8 cellular contexts compared by ENCODE assay signal in the genomic region with DNA sequence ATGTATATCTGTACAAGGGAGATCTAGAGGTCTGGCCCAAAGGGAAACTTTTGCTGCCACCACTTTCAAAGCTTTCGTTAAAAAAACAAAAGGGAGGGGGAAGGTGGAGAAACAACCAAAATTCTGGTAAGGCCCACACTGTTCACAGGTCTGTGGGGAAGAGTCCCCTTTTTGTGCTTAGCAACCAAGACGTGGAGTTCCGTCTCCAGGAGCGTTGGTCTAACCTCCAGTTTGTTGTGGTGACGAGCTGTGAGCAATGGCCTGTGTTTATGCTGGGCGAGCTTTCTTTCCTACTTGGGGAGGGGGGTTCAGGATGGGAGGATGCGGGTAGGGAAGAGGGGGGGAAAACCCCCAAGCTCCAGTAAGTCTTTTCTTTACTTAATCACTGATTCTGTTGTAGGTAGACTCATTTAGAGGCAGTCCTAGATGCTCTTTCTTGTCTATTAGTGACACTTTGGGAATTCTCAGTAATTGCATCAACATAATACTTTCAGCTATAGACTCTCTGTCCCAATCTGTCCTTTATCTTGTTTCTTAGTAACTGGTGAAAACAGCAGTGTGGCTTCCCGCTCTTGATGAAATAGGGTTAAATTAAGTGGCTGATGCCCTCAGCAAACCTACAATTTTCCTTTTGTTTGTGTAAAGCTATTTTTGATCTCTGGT. TPM values are rescaled to one million over a fixed set of nuclear protein-coding genes. Genes with fewer than 3 reads are reported as not detected.
DNase-seq lines count a peak whose midpoint lies in the region; ATAC-seq and TF ChIP-seq lines count a peak whose summit lies in the region.

No MANE protein-coding gene starts in this region.

- H3K4me1 ChIP-seq in IMR-90 (ENCODE audit: control insufficient read depth, insufficient read depth, low read length): no peaks in the 10 kb centered on the region

- H3K14ac ChIP-seq in IMR-90 (replicated peaks; ENCODE audit: low read depth, low read length): peak overlapping the region; percentile 85

- H2BK120ac ChIP-seq in IMR-90 (ENCODE audit: low read depth, low read length): no peak overlapping the region

- peak overlapping the region; percentile 96 for H3K4me3 ChIP-seq in IMR-90 (ENCODE audit: insufficient read depth, low read depth, low read length)
- peak overlapping the region; percentile 99 for H3K4me3 ChIP-seq in WI38 (ENCODE audit: low read depth, low read length)

- H2BK5ac ChIP-seq in IMR-90 (ENCODE audit: low read depth, low read length, poor library complexity, severe bottlenecking): peak overlapping the region; percentile 67

- intact Hi-C loops in IMR-90 (cut with micrococcal nuclease): loop anchor here (2.0 to 10.0 kb wide), 2 partner anchors 44 to 786 kb away; no protein-coding TSS in a partner anchor

- 0 out of 2 replicates have a peak overlapping the region, but pooled peaks have one; percentile 1 for H4K91ac ChIP-seq in IMR-90 (ENCODE audit: insufficient read depth, low read depth, low read length)

- WGBS in IMR-90 (ENCODE audit: extremely low coverage in 2 of 2, insufficient read length in 1 of 2), 2 experiments: 0% methylated on average over 2 of the region's 8 CpGs; no CpG with 5 or more reads in 1 of the 2 experiments

- no peak overlapping the region for H2BK20ac ChIP-seq in IMR-90 (ENCODE audit: low read depth, low read length)

- H2AFZ ChIP-seq in IMR-90 (replicated peaks; ENCODE audit: low read length, poor library complexity): peak overlapping the region; percentile 99

- in situ Hi-C loops in IMR-90 (cut with MboI; ENCODE audit: low sequenced_read_pairs): no loop called here

- CTCF ChIA-PET in IMR-90 (lab: Yijun Ruan, JAX): interaction anchor here (1.1 to 2.2 kb wide), 2 partner anchors 48 to 95 kb away, joined by 3 to 6 read pairs; no protein-coding TSS in a partner anchor

- peak overlapping the region; percentile 99 for H3K27ac Mint-ChIP-seq in central memory CD8-positive, alpha-beta T cell (ENCODE audit: low read depth)

- H3K27ac ChIP-seq in IMR-90 (ENCODE audit: insufficient read depth, low read length): peak overlapping the region; percentile 84

- peak overlapping the region; percentile 86 for H3K23ac ChIP-seq in IMR-90 (ENCODE audit: low read depth, low read length)

- H3K36me3 Mint-ChIP-seq in central memory CD8-positive, alpha-beta T cell (ENCODE audit: insufficient read depth): peaks cover 44% of the 10 kb centered on the region

- DNase-seq in COLO829 (ENCODE audit: low spot score) (peak; percentile 13), IMR-90 (peak; percentile 83), medulla oblongata (ENCODE audit: extremely low spot score) (peak; percentile 37), NCI-H2196 (lab: John Stamatoyannopoulos, UW; ENCODE audit: unreplicated experiment) (no peak)
- DNase-seq in central memory CD8-positive, alpha-beta T cell (ENCODE audit: low spot score in 2 of 2): peak; percentile 48 to 80
- peak; percentile 30 for DNase-seq in stimulated activated CD8-positive, alpha-beta memory T cell treated with anti-CD3 and anti-CD28 coated beads, Interleukin-4, amount 100 ng/mL, for 24 hours (ENCODE audit: low read depth)

- no peaks in the 10 kb centered on the region for H3K27me3 Mint-ChIP-seq in central memory CD8-positive, alpha-beta T cell

- H4K20me1 ChIP-seq in IMR-90 (ENCODE audit: insufficient read depth, low read length): peaks cover 50% of the 10 kb centered on the region

- peak overlapping the region; percentile 88 for H3K9ac ChIP-seq in IMR-90 (ENCODE audit: low read depth, low read length)

- peak overlapping the region; percentile 89; the same call in 1 of the 2 replicates for H2AK5ac ChIP-seq in IMR-90 (ENCODE audit: low read depth, low read length)

- peak overlapping the region; percentile 28; the same call in 1 of the 2 replicates for H4K5ac ChIP-seq in IMR-90 (ENCODE audit: low read depth, low read length)

- 0 out of 3 replicates have a peak overlapping the region, but pooled peaks have one; percentile 47 for H2BK15ac ChIP-seq in IMR-90 (ENCODE audit: low read depth, low read length)

- peak overlapping the region; percentile 92 for H3K4me3 Mint-ChIP-seq in central memory CD8-positive, alpha-beta T cell

- no peak for TF ChIP-seq RAD21 in IMR-90 (IDR thresholded peaks at IDR 0.05; ENCODE audit: low read length)

- no peaks in the 10 kb centered on the region for H3K9me3 Mint-ChIP-seq in central memory CD8-positive, alpha-beta T cell

- H3K18ac ChIP-seq in IMR-90 (ENCODE audit: low read depth, low read length): peak overlapping the region; percentile 29; the same call in 1 of the 2 replicates

- POLR2A ChIA-PET in IMR-90 (lab: Charles Lee; ENCODE audit: unreplicated experiment): interaction anchor here (0.5 to 1.9 kb wide), 4 partner anchors 27 to 1477 kb away, joined by 4 to 9 read pairs (median 7); partner anchors contain the start of genes AP4B1 and DCLRE1B

- H3K79me1 ChIP-seq in IMR-90 (ENCODE audit: low read depth in 1 of 2, low read length in 2 of 2): peaks cover 0 to 45% of the 10 kb centered on the region in 2 experiments; a peak in 2 of 4 replicates

- peak overlapping the region; percentile 3 for H2AK9ac ChIP-seq in IMR-90 (replicated peaks; ENCODE audit: low read depth, low read length, poor library complexity)

- peak overlapping the region in 1 of 2 experiments; percentile 14; a peak in 1 of 4 replicates for H4K8ac ChIP-seq in IMR-90 (ENCODE audit: low read depth in 2 of 2, low read length in 2 of 2)

- H3K9me1 ChIP-seq in IMR-90 (ENCODE audit: insufficient read depth, low read length): peaks cover 5% of the 10 kb centered on the region; the same call in 1 of the 2 replicates

- peak overlapping the region; percentile 86 for H3K4ac ChIP-seq in IMR-90 (ENCODE audit: low read depth, low read length)

- dilution Hi-C loops in IMR-90 (cut with HindIII; ENCODE audit: low sequenced_read_pairs, unreplicated experiment): no loop called here

- H3K56ac ChIP-seq in IMR-90 (ENCODE audit: extremely low read depth, insufficient read depth, low read length): 0 out of 2 replicates have a peak overlapping the region, but pooled peaks have one; percentile 27

- H3K27me3 ChIP-seq in IMR-90 (ENCODE audit: control insufficient read depth, insufficient read depth, low read length): no peaks in the 10 kb centered on the region

- ATAC-seq in GM21447 (IDR thresholded peaks at IDR 0.05; ENCODE audit: unreplicated experiment): peak; percentile 42
- peak; percentile 21 for ATAC-seq in IMR-90 (ENCODE audit: low read depth)
- ATAC-seq in central memory CD8-positive, alpha-beta T cell (replicated peaks; ENCODE audit: extremely low read depth, poor library complexity, severe bottlenecking): peak; percentile 55

- TF ChIP-seq POLR2A in IMR-90 (IDR thresholded peaks at IDR 0.05; ENCODE audit: low read depth, low read length): peak; percentile 75; the same call in 1 of the 2 replicates

- H3K36me3 ChIP-seq in IMR-90 (ENCODE audit: control insufficient read depth, insufficient read depth, low read length): no peaks in the 10 kb centered on the region

- no TSS peak for BruUV-seq in IMR-90 (replicated peaks; lab: Mats Ljungman, UMichigan)

- H3K4me2 ChIP-seq in IMR-90 (ENCODE audit: low read depth, low read length): peak overlapping the region; percentile 98

- no peaks in the 10 kb centered on the region for H3K9me3 ChIP-seq in IMR-90 (ENCODE audit: control insufficient read depth, insufficient read depth, low read length)

- TF ChIP-seq CTCF in IMR-90 (conservative IDR thresholded peaks at IDR 0.05; ENCODE audit: low read depth, low read length) (no peak), WI38 (IDR thresholded peaks at IDR 0.05; ENCODE audit: low read depth, low read length) (no peak)

- peaks cover 64% of the 10 kb centered on the region for H3K4me1 Mint-ChIP-seq in central memory CD8-positive, alpha-beta T cell

TF ChIP-seq in IMR-90, 13 proteins besides CTCF, POLR2A, EP300 and RAD21 (continues in another document):
- TF ChIP-seq RCOR1 (IDR thresholded peaks at IDR 0.05; ENCODE audit: insufficient replicate concordance, low read length) (no peak), SMC3 (IDR thresholded peaks at IDR 0.05; ENCODE audit: low read depth, low read length) (no peak), RFX5 (IDR thresholded peaks at IDR 0.05; ENCODE audit: low read depth, low read length) (no peak), NFE2L2 (IDR thresholded peaks at IDR 0.05; ENCODE audit: low read depth, low read length) (no peak), BHLHE40 (IDR thresholded peaks at IDR 0.05; ENCODE audit: low read depth, low read length) (peak; percentile 47; the same call in 1 of the 2 replicates), USF2 (IDR thresholded peaks at IDR 0.05; ENCODE audit: low read depth, low read length) (no peak), MAZ (IDR thresholded peaks at IDR 0.05; ENCODE audit: borderline replicate concordance, low read depth, low read length) (peak; percentile 71), CHD1 (IDR thresholded peaks at IDR 0.05; ENCODE audit: low read depth, low read length) (no peak)

RNA-seq across cellular contexts. Expression of gene HIPK1, which starts 1.5 kb away (rescaled TPM):
- total RNA-seq in IMR-90 (2012; rRNA removed): 25.3 and 33.9 TPM in 2 replicates
- 15.1 and 15.3 TPM in 2 replicates for polyA plus RNA-seq in IMR-90 (2012; rRNA removed)
- polyA plus RNA-seq in IMR-90 (2012; cell fraction: cytosol; rRNA removed): 3.0 and 9.2 TPM in 2 replicates
- 17.7 and 21.3 TPM in 2 replicates for polyA plus RNA-seq in IMR-90 (2012; cell fraction: nucleus; rRNA removed; ENCODE audit: low replicate concordance)

RNA-seq across cellular contexts. Expression of gene DCLRE1B, which starts 25.5 kb away (rescaled TPM):
- total RNA-seq in IMR-90 (2012; rRNA removed): 6.1 TPM in 2 replicates
- 4.4 and 4.9 TPM in 2 replicates for polyA plus RNA-seq in IMR-90 (2012; rRNA removed)
- polyA plus RNA-seq in IMR-90 (2012; cell fraction: cytosol; rRNA removed): 2.6 and 2.7 TPM in 2 replicates
- polyA plus RNA-seq in IMR-90 (2012; cell fraction: nucleus; rRNA removed; ENCODE audit: low replicate concordance): 1.1 and 1.4 TPM in 2 replicates

RNA-seq across cellular contexts. Expression of gene AP4B1, which starts 26.0 kb away (rescaled TPM):
- total RNA-seq in IMR-90 (2012; rRNA removed): 16.7 and 18.1 TPM in 2 replicates
- 11.7 and 15.6 TPM in 2 replicates for polyA plus RNA-seq in IMR-90 (2012; rRNA removed)
- polyA plus RNA-seq in IMR-90 (2012; cell fraction: cytosol; rRNA removed): 2.7 and 6.6 TPM in 2 replicates
- 9.4 and 58.1 TPM in 2 replicates for polyA plus RNA-seq in IMR-90 (2012; cell fraction: nucleus; rRNA removed; ENCODE audit: low replicate concordance)

RNA-seq across cellular contexts. Expression of gene BCL2L15, which starts 43.2 kb away (rescaled TPM):
- total RNA-seq in IMR-90 (2012; rRNA removed): under 0.01 TPM in 2 replicates
- 0.15 and 0.22 TPM in 2 replicates for polyA plus RNA-seq in IMR-90 (2012; rRNA removed)
- polyA plus RNA-seq in IMR-90 (2012; cell fraction: cytosol; rRNA removed): not detected in 2 replicates
- 0.09 and 0.37 TPM in 2 replicates for polyA plus RNA-seq in IMR-90 (2012; cell fraction: nucleus; rRNA removed; ENCODE audit: low replicate concordance)

RNA-seq across cellular contexts. Expression of gene OLFML3, which starts 48.6 kb away (rescaled TPM):
- total RNA-seq in IMR-90 (2012; rRNA removed): 37.8 and 40.9 TPM in 2 replicates
- polyA plus RNA-seq in IMR-90 (2012; rRNA removed): 66.6 and 71.3 TPM in 2 replicates
- 58.3 and 69.7 TPM in 2 replicates for polyA plus RNA-seq in IMR-90 (2012; cell fraction: cytosol; rRNA removed)
- polyA plus RNA-seq in IMR-90 (2012; cell fraction: nucleus; rRNA removed; ENCODE audit: low replicate concordance): 25.9 and 31.7 TPM in 2 replicates
